Comparison of ENCODE assay signal across 1 cellular context in genomic region chr22:36279219-36279666, GRCh38.
TF ChIP-seq lines count a peak whose summit lies in the region.

No MANE protein-coding gene starts in this region.

TF ChIP-seq in HepG2, 621 proteins besides CTCF, POLR2A, EP300 and RAD21 (continued from another document and continues in another):
- no peak for TF ChIP-seq MNT (IDR thresholded peaks at IDR 0.05)
- no peak for TF ChIP-seq ZFP37 (CRISPR knock-in tag; IDR thresholded peaks at IDR 0.05; ENCODE audit: borderline replicate concordance)
- TF ChIP-seq RFX1 (IDR thresholded peaks at IDR 0.05): no peak
- TF ChIP-seq ZNF430 (CRISPR knock-in tag; IDR thresholded peaks at IDR 0.05): no peak
- TF ChIP-seq HMGXB4 (CRISPR knock-in tag; IDR thresholded peaks at IDR 0.05; ENCODE audit: borderline replicate concordance in 1 of 2, low read depth in 1 of 2): peak in 1 of 2 experiments; percentile 41; a peak in 2 of 4 replicates
- no peak for TF ChIP-seq MXI1 (IDR thresholded peaks at IDR 0.05; ENCODE audit: borderline replicate concordance, low read depth, low read length)
- no peak for TF ChIP-seq ZNF124 (CRISPR knock-in tag; IDR thresholded peaks at IDR 0.05)
- TF ChIP-seq KAT7 (CRISPR knock-in tag; IDR thresholded peaks at IDR 0.05; ENCODE audit: borderline replicate concordance): 0 out of 2 replicates have a peak, but pooled peaks have one; percentile 32
- no peak for TF ChIP-seq RELA (CRISPR knock-in tag; IDR thresholded peaks at IDR 0.05)
- no peak for TF ChIP-seq ZFAT (CRISPR knock-in tag; conservative IDR thresholded peaks at IDR 0.05)
- 0 out of 2 replicates have a peak, but pooled peaks have one; percentile 21 for TF ChIP-seq KMT2A (CRISPR knock-in tag; IDR thresholded peaks at IDR 0.05)
- TF ChIP-seq ZNF317 (CRISPR knock-in tag; IDR thresholded peaks at IDR 0.05): no peak
- TF ChIP-seq ZSCAN31 (CRISPR knock-in tag; IDR thresholded peaks at IDR 0.05; ENCODE audit: low read depth): no peak
- 0 out of 2 replicates have a peak, but pooled peaks have one; percentile 49 for TF ChIP-seq KLF6 (CRISPR knock-in tag; IDR thresholded peaks at IDR 0.05)
- no peak for TF ChIP-seq LRRFIP1 (CRISPR knock-in tag; conservative IDR thresholded peaks at IDR 0.05)
- peak; percentile 56; the same call in 1 of the 2 replicates for TF ChIP-seq FOXA1 (IDR thresholded peaks at IDR 0.05)
- peak; percentile 92 for TF ChIP-seq FOXA1 (CRISPR knock-in tag; IDR thresholded peaks at IDR 0.05)
- TF ChIP-seq ZNF747 (CRISPR knock-in tag; IDR thresholded peaks at IDR 0.05; ENCODE audit: borderline replicate concordance): no peak
- no peak for TF ChIP-seq ZNF276 (CRISPR knock-in tag; IDR thresholded peaks at IDR 0.05; ENCODE audit: low read depth)
- TF ChIP-seq MED1 (CRISPR knock-in tag; IDR thresholded peaks at IDR 0.05): peak; percentile 88
- peak; percentile 40; the same call in 1 of the 2 replicates for TF ChIP-seq PITX1 (CRISPR knock-in tag; IDR thresholded peaks at IDR 0.05)
- TF ChIP-seq ATAD3A (CRISPR knock-in tag; IDR thresholded peaks at IDR 0.05): no peak
- TF ChIP-seq E2F1 (CRISPR knock-in tag; IDR thresholded peaks at IDR 0.05): no peak
- no peak for TF ChIP-seq ZNF441 (CRISPR knock-in tag; IDR thresholded peaks at IDR 0.05; ENCODE audit: borderline replicate concordance)
- no peak for TF ChIP-seq ZNF275 (CRISPR knock-in tag; IDR thresholded peaks at IDR 0.05; ENCODE audit: borderline replicate concordance)
- TF ChIP-seq ZNF274 (CRISPR knock-in tag; IDR thresholded peaks at IDR 0.05): no peak
- TF ChIP-seq ZNF704 (CRISPR knock-in tag; IDR thresholded peaks at IDR 0.05; ENCODE audit: borderline replicate concordance): no peak
- 0 out of 2 replicates have a peak, but pooled peaks have one; percentile 21 for TF ChIP-seq HMGXB3 (CRISPR knock-in tag; IDR thresholded peaks at IDR 0.05; ENCODE audit: borderline replicate concordance)
- TF ChIP-seq ZNF543 (CRISPR knock-in tag; IDR thresholded peaks at IDR 0.05): 0 out of 2 replicates have a peak, but pooled peaks have one; percentile 27
- no peak for TF ChIP-seq ZNF777 (CRISPR knock-in tag; IDR thresholded peaks at IDR 0.05)
- peak; percentile 59; the same call in 1 of the 2 replicates for TF ChIP-seq ZGPAT (CRISPR knock-in tag; IDR thresholded peaks at IDR 0.05)
- no peak for TF ChIP-seq MLLT10 (CRISPR knock-in tag; IDR thresholded peaks at IDR 0.05)
- TF ChIP-seq ERF (CRISPR knock-in tag; IDR thresholded peaks at IDR 0.05): peak; percentile 67; the same call in 1 of the 2 replicates
- TF ChIP-seq FOXC1 (CRISPR knock-in tag; IDR thresholded peaks at IDR 0.05; ENCODE audit: borderline replicate concordance): no peak
- peak; percentile 78 for TF ChIP-seq RARA (CRISPR knock-in tag; IDR thresholded peaks at IDR 0.05)
- TF ChIP-seq SIN3B (IDR thresholded peaks at IDR 0.05; ENCODE audit: low read length): no peak
- TF ChIP-seq ZSCAN21 (CRISPR knock-in tag; IDR thresholded peaks at IDR 0.05; ENCODE audit: borderline replicate concordance): no peak
- TF ChIP-seq MTERF4 (CRISPR knock-in tag; IDR thresholded peaks at IDR 0.05): no peak
- TF ChIP-seq FOSL1 (CRISPR knock-in tag; IDR thresholded peaks at IDR 0.05; ENCODE audit: borderline replicate concordance): no peak
- no peak for TF ChIP-seq EED (CRISPR knock-in tag; IDR thresholded peaks at IDR 0.05)
- 0 out of 2 replicates have a peak, but pooled peaks have one; percentile 43 for TF ChIP-seq TBX2 (CRISPR knock-in tag; IDR thresholded peaks at IDR 0.05; ENCODE audit: borderline replicate concordance)
- peak; percentile 39 for TF ChIP-seq AGO2 (optimal IDR thresholded peaks at IDR 0.05; ENCODE audit: low read depth, low read length)
- no peak for TF ChIP-seq NR1H2 (CRISPR knock-in tag; IDR thresholded peaks at IDR 0.05; ENCODE audit: borderline replicate concordance, low read depth)
- TF ChIP-seq ZNF878 (CRISPR knock-in tag; IDR thresholded peaks at IDR 0.05): no peak
- no peak for TF ChIP-seq PLSCR1 (CRISPR knock-in tag; IDR thresholded peaks at IDR 0.05; ENCODE audit: borderline replicate concordance)
